In genomic region chr9:90915693-90916092, GRCh38 we compare ENCODE assay signal across 1 cellular context.
TF ChIP-seq lines count a peak whose summit lies in the region.

No MANE protein-coding gene starts in this region.

TF ChIP-seq in K562, 482 proteins besides CTCF, POLR2A, EP300 and RAD21 (continued from another document):
- no peak for TF ChIP-seq ZNF609 (CRISPR knock-in tag; IDR thresholded peaks at IDR 0.05; ENCODE audit: borderline replicate concordance)
- TF ChIP-seq SNRNP70 (optimal IDR thresholded peaks at IDR 0.05; ENCODE audit: low read depth, low read length) = no peak
- TF ChIP-seq, protein P1, sequence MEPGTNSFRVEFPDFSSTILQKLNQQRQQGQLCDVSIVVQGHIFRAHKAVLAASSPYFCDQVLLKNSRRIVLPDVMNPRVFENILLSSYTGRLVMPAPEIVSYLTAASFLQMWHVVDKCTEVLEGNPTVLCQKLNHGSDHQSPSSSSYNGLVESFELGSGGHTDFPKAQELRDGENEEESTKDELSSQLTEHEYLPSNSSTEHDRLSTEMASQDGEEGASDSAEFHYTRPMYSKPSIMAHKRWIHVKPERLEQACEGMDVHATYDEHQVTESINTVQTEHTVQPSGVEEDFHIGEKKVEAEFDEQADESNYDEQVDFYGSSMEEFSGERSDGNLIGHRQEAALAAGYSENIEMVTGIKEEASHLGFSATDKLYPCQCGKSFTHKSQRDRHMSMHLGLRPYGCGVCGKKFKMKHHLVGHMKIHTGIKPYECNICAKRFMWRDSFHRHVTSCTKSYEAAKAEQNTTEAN (CRISPR knock-in tag; IDR thresholded peaks at IDR 0.05) = no peak
